In genomic region chr10:97618733-97619132, GRCh38 we compare ENCODE assay signal across 30 cellular contexts. TPM values are rescaled to one million over a fixed set of nuclear protein-coding genes. Genes with fewer than 3 reads are reported as not detected.
DNase-seq lines count a peak whose midpoint lies in the region; ATAC-seq, FAIRE-seq and TF ChIP-seq lines count a peak whose summit lies in the region.
"Had no signal": no experiment of that assay in that cellular context is flagged by ENCODE, and none has a peak within 500 bp of the region (broad histone marks: within the 10 kb centered on the region; RNA-seq: fewer than 3 reads in every experiment).

No MANE protein-coding gene starts in this region.

- ATAC-seq in GM23338 (no peak), K562 (no peak), HG03520 (IDR thresholded peaks at IDR 0.05; ENCODE audit: unreplicated experiment) (no peak), HG02798 (IDR thresholded peaks at IDR 0.05; ENCODE audit: poor library complexity, unreplicated experiment) (no peak)
- ATAC-seq: GM12878 had no signal

- DNase-seq in GM23338 (ENCODE audit: low spot score) (no peak), K562 (ENCODE audit: extremely low read depth in 1 of 4, low spot score in 3 of 4) (no peak), spleen (peak; percentile 12), NCI-H748 (lab: John Stamatoyannopoulos, UW; ENCODE audit: unreplicated experiment) (no peak)
- DNase-seq: 8988T; ACHN; BE2C; C1 segment of cervical spinal cord; CD4-positive, alpha-beta memory T cell; CD4-positive, CD25-positive, alpha-beta regulatory T cell; CD8-positive, alpha-beta memory T cell; COR-L47; DMS 273 treated with DMSO at 0.1 percent for 48 hours; DMS153; DMS53; DMS79; DND-41; EL; GDM1 had no signal

- 79% methylated on average over 2 of the region's 4 CpGs for WGBS in K562 (ENCODE audit: insufficient coverage, low coverage, missing lambda C conversion rate)
- WGBS in spleen, 5 donors = 92 to 96% (median 94%) methylated on average over 4 of the region's 4 CpGs

- H3K4me2 ChIP-seq in GM23338 (no peak overlapping the region), K562 (ENCODE audit: insufficient read depth, low read length) (no peak overlapping the region)
- H3K4me2 ChIP-seq: BLaER1 had no signal

- H3K9me1 ChIP-seq in K562 (ENCODE audit: control insufficient read depth, insufficient read depth, low read length) = no peaks in the 10 kb centered on the region

- no peaks in the 10 kb centered on the region for H3K79me2 ChIP-seq in GM23338 (replicated peaks; ENCODE audit: insufficient read depth)
- no peaks in the 10 kb centered on the region for H3K79me2 ChIP-seq in K562 (ENCODE audit: control insufficient read depth, insufficient read depth, low read length)

- intact Hi-C loops in K562 (cut with micrococcal nuclease) (no loop called here), spleen (cut with DNase I; ENCODE audit: low total_unique reads) (no loop called here)

- H3K9me3 Mint-ChIP-seq in GM23338 = no peaks in the 10 kb centered on the region
- H3K9me3 Mint-ChIP-seq: CD4-positive, alpha-beta memory T cell; CD4-positive, CD25-positive, alpha-beta regulatory T cell; CD8-positive, alpha-beta memory T cell had no signal

- TF ChIP-seq RAD21 in K562 (CRISPR knock-in tag; conservative IDR thresholded peaks at IDR 0.05 in 1 of 2, IDR thresholded peaks at IDR 0.05 in 1 of 2) = no peak

- TF ChIP-seq CTCF in GM23338 (conservative IDR thresholded peaks at IDR 0.05; ENCODE audit: low read depth in 2 of 2) = no peak
- no peak for TF ChIP-seq CTCF in K562 (IDR thresholded peaks at IDR 0.05 in 2 of 3, conservative IDR thresholded peaks at IDR 0.05 in 1 of 3; ENCODE audit: insufficient read depth in 2 of 3, low read depth in 1 of 3, low read length in 3 of 3)
- TF ChIP-seq CTCF in spleen (IDR thresholded peaks at IDR 0.05 in 8 of 11, conservative IDR thresholded peaks at IDR 0.05 in 3 of 11) = no peak

- no peak for TF ChIP-seq EP300 in K562 (IDR thresholded peaks at IDR 0.05; ENCODE audit: low read length)

- H3K27me3 ChIP-seq in GM23338 (ENCODE audit: insufficient read depth) (no peaks in the 10 kb centered on the region), K562 (ENCODE audit: control insufficient read depth in 2 of 2, insufficient read depth in 2 of 2, low read length in 2 of 2) (no peaks in the 10 kb centered on the region), spleen (replicated peaks in 1 of 7) (no peaks in the 10 kb centered on the region)
- H3K27me3 ChIP-seq: BE2C, BLaER1 had no signal

- POLR2A ChIA-PET in K562 (lab: Yijun Ruan, JAX) = no interaction called here

- H3K9me3 ChIP-seq in K562 (replicated peaks; ENCODE audit: control insufficient read depth, insufficient read depth, low read depth, low read length) = no peaks in the 10 kb centered on the region
- no peaks in the 10 kb centered on the region for H3K9me3 ChIP-seq in spleen
- H3K9me3 ChIP-seq: BE2C, BLaER1 had no signal

- CTCF ChIA-PET in K562 (lab: Yijun Ruan, JAX; ENCODE audit: low intra/inter-chr PET ratio) = no interaction called here

- H3K4me1 ChIP-seq in GM23338 (ENCODE audit: insufficient read depth) = no peaks in the 10 kb centered on the region
- peaks cover 0 to 3% of the 10 kb centered on the region in 2 experiments; a peak in 1 of 5 replicates for H3K4me1 ChIP-seq in K562 (replicated peaks in 1 of 2; ENCODE audit: control insufficient read depth in 2 of 2, insufficient read depth in 2 of 2, low read length in 2 of 2)
- H3K4me1 ChIP-seq in spleen = no peaks in the 10 kb centered on the region
- H3K4me1 ChIP-seq: BE2C, BLaER1 had no signal

- in situ Hi-C loops in K562 (cut with MboI) = no loop called here

- H2AFZ ChIP-seq in GM23338 = no peak overlapping the region
- H2AFZ ChIP-seq in K562 (ENCODE audit: low read depth, low read length) = no peak overlapping the region

- H3K4me3 ChIP-seq in GM23338 (no peak overlapping the region), K562 (no peak overlapping the region), spleen (no peak overlapping the region)
- H3K4me3 ChIP-seq: BLaER1, GM12878 had no signal

- TF ChIP-seq POLR2A in K562 (conservative IDR thresholded peaks at IDR 0.05) = no peak
- TF ChIP-seq POLR2A in spleen (IDR thresholded peaks at IDR 0.05) = no peak

- H3K4me3 Mint-ChIP-seq in GM23338 = no peak overlapping the region
- H3K4me3 Mint-ChIP-seq: CD14-positive monocyte; CD4-positive, alpha-beta memory T cell; CD4-positive, CD25-positive, alpha-beta regulatory T cell; CD8-positive, alpha-beta memory T cell had no signal

- FAIRE-seq in K562 (lab: Jason Lieb, UNC) = no peak
- FAIRE-seq: A204.1, GM12878, GM12892, GM18507 had no signal

- H3F3A ChIP-seq in GM23338 (replicated peaks; ENCODE audit: low read depth) = no peaks in the 10 kb centered on the region

- peaks cover 3% of the 10 kb centered on the region for H4K20me1 ChIP-seq in GM23338 (replicated peaks; ENCODE audit: insufficient read depth)
- H4K20me1 ChIP-seq in K562 (replicated peaks; ENCODE audit: control insufficient read depth, insufficient read depth, low read length) = no peaks in the 10 kb centered on the region
- H4K20me1 ChIP-seq: BLaER1 had no signal

- H3K4me1 Mint-ChIP-seq in GM23338 = no peaks in the 10 kb centered on the region
- H3K4me1 Mint-ChIP-seq: CD14-positive monocyte; CD4-positive, alpha-beta memory T cell; CD4-positive, CD25-positive, alpha-beta regulatory T cell; CD8-positive, alpha-beta memory T cell had no signal

- BruUV-seq in K562 (replicated peaks; lab: Mats Ljungman, UMichigan) = no TSS peak

- 0 out of 2 replicates have a peak overlapping the region, but pooled peaks have one; percentile 19 for H3K27ac ChIP-seq in GM23338 (ENCODE audit: low read depth)
- H3K27ac ChIP-seq in K562 (ENCODE audit: extremely low read depth, low read depth, low read length) = no peak overlapping the region
- no peak overlapping the region for H3K27ac ChIP-seq in spleen
- H3K27ac ChIP-seq: BLaER1 had no signal

- no peaks in the 10 kb centered on the region for H3K9me2 ChIP-seq in GM23338 (ENCODE audit: insufficient read depth)

- H3K9ac ChIP-seq in K562 (ENCODE audit: insufficient read depth in 1 of 2, low read depth in 2 of 2, low read length in 2 of 2) = no peak overlapping the region
- H3K9ac ChIP-seq: BLaER1 had no signal

- peaks cover 2% of the 10 kb centered on the region for H3K27me3 Mint-ChIP-seq in GM23338 (ENCODE audit: insufficient read depth, low read depth, poor library complexity)
- H3K27me3 Mint-ChIP-seq: CD4-positive, alpha-beta memory T cell; CD4-positive, CD25-positive, alpha-beta regulatory T cell; CD8-positive, alpha-beta memory T cell had no signal

- H3K36me3 ChIP-seq in GM23338 (ENCODE audit: insufficient read depth) (no peaks in the 10 kb centered on the region), K562 (ENCODE audit: control insufficient read depth, insufficient read depth, low read length) (no peaks in the 10 kb centered on the region; the same call in 2 of the 3 replicates), spleen (no peaks in the 10 kb centered on the region)
- H3K36me3 ChIP-seq: BE2C, BLaER1 had no signal

- H3K27ac Mint-ChIP-seq in GM23338 = no peak overlapping the region
- H3K27ac Mint-ChIP-seq: CD4-positive, alpha-beta memory T cell; CD4-positive, CD25-positive, alpha-beta regulatory T cell had no signal

- no peaks in the 10 kb centered on the region for H3K36me3 Mint-ChIP-seq in GM23338 (ENCODE audit: low read depth)
- H3K36me3 Mint-ChIP-seq: CD14-positive monocyte; CD4-positive, alpha-beta memory T cell; CD8-positive, alpha-beta memory T cell had no signal

RNA-seq across cellular contexts. Expression of gene MORN4, which starts 14.6 kb away (rescaled TPM):
- 9.0 and 17.6 TPM in 2 replicates for total RNA-seq in GM23338 (2014; rRNA removed; shearing (Covaris generic))
- polyA plus RNA-seq in GM23338 (2016; fragmentation: Nextera tagmentation; extraction: Ambion mirVana) (49.5 and 50.0 TPM in 2 replicates), K562 (2011; rRNA removed) (23.9 and 27.6 TPM in 2 replicates), K562 (2014; fragmentation: Illumina TruSeq; extraction: Trizol) (14.7 and 19.3 TPM in 2 replicates), K562 (2014; fragmentation: Nextera tagmentation; extraction: Ambion mirVana) (10 to 100 TPM; 10.4 to 11.7 TPM), K562 (2014; rRNA removed) (18.3 and 28.1 TPM in 2 replicates), spleen (1 to 10 TPM; 2.0 to 2.8 (median 2.6) TPM)
- 12.5 and 13.3 TPM in 2 replicates for total RNA-seq in K562 (2011; cell fraction: chromatin; rRNA removed; ENCODE audit: low replicate concordance)
- total RNA-seq in K562 (2011; cell fraction: nucleolus; rRNA removed) = 9.8 and 11.2 TPM in 2 replicates
- 12.8 and 17.4 TPM in 2 replicates for total RNA-seq in K562 (2011; cell fraction: nucleoplasm; rRNA removed)
- total RNA-seq in K562 (2014; rRNA removed) (8.8 and 10.9 TPM in 2 replicates), K562 (2014; rRNA removed; fragmentation: Illumina TruSeq; extraction: Trizol) (10.7 and 11.0 TPM in 2 replicates), K562 (2015; rRNA removed; fragmentation: Illumina TruSeq; extraction: Trizol) (7.1 and 8.3 TPM in 2 replicates), K562 (2021) (11.4 and 12.1 TPM in 2 replicates), spleen (1 to 10 TPM; 1.6 to 5.0 (median 2.8) TPM)
- 18.1 and 28.7 TPM in 2 replicates for polyA plus RNA-seq in K562 (2011; cell fraction: cytosol; rRNA removed)
- 11.7 and 17.4 TPM in 2 replicates for polyA plus RNA-seq in K562 (2011; cell fraction: nucleus; rRNA removed)
- polyA plus RNA-seq in K562 (2012) = 13.1 and 15.7 TPM in 2 replicates
- polyA minus RNA-seq in K562 (2011; rRNA and poly(A)+ RNA removed) = 8.1 and 10.0 TPM in 2 replicates
- 3.1 and 4.8 TPM in 2 replicates for polyA minus RNA-seq in K562 (2011; cell fraction: cytosol; rRNA and poly(A)+ RNA removed)
- polyA minus RNA-seq in K562 (2011; cell fraction: nucleus; rRNA and poly(A)+ RNA removed) = 1.9 and 3.0 TPM in 2 replicates
- polyA plus RNA-seq: CD14-positive monocyte had no signal

RNA-seq across cellular contexts. Expression of gene PI4K2A, which starts 21.7 kb away (rescaled TPM):
- total RNA-seq in GM23338 (2014; rRNA removed; shearing (Covaris generic)) = 23.3 and 29.2 TPM in 2 replicates
- 8.1 and 8.6 TPM in 2 replicates for polyA plus RNA-seq in GM23338 (2016; fragmentation: Nextera tagmentation; extraction: Ambion mirVana)
- 13.6 and 25.0 TPM in 2 replicates for total RNA-seq in K562 (2011; cell fraction: chromatin; rRNA removed; ENCODE audit: low replicate concordance)
- total RNA-seq in K562 (2011; cell fraction: nucleolus; rRNA removed) = 15.9 and 17.7 TPM in 2 replicates
- 19.7 and 21.3 TPM in 2 replicates for total RNA-seq in K562 (2011; cell fraction: nucleoplasm; rRNA removed)
- total RNA-seq in K562 (2014; rRNA removed) = 16.5 and 18.2 TPM in 2 replicates
- 11.1 and 11.3 TPM in 2 replicates for total RNA-seq in K562 (2014; rRNA removed; fragmentation: Illumina TruSeq; extraction: Trizol)
- total RNA-seq in K562 (2015; rRNA removed; fragmentation: Illumina TruSeq; extraction: Trizol) = 12.2 and 13.3 TPM in 2 replicates
- total RNA-seq in K562 (2021) = 18.6 and 20.1 TPM in 2 replicates
- 24.2 and 28.4 TPM in 2 replicates for polyA plus RNA-seq in K562 (2011; rRNA removed)
- 27.2 and 28.2 TPM in 2 replicates for polyA plus RNA-seq in K562 (2011; cell fraction: cytosol; rRNA removed)
- polyA plus RNA-seq in K562 (2011; cell fraction: nucleus; rRNA removed) = 18.6 and 20.6 TPM in 2 replicates
- 14.1 and 20.3 TPM in 2 replicates for polyA plus RNA-seq in K562 (2012)
- polyA plus RNA-seq in K562 (2014; fragmentation: Illumina TruSeq; extraction: Trizol) = 18.9 and 20.3 TPM in 2 replicates
- 1 to 10 TPM; 4.4 to 6.3 TPM for polyA plus RNA-seq in K562 (2014; fragmentation: Nextera tagmentation; extraction: Ambion mirVana)
- polyA plus RNA-seq in K562 (2014; rRNA removed) = 16.4 and 18.9 TPM in 2 replicates
- polyA minus RNA-seq in K562 (2011; rRNA and poly(A)+ RNA removed) = 17.1 and 20.2 TPM in 2 replicates
- 8.8 and 12.1 TPM in 2 replicates for polyA minus RNA-seq in K562 (2011; cell fraction: cytosol; rRNA and poly(A)+ RNA removed)
- polyA minus RNA-seq in K562 (2011; cell fraction: nucleus; rRNA and poly(A)+ RNA removed) = 5.9 and 7.6 TPM in 2 replicates
- 10 to 100 TPM; 19.1 to 28.7 (median 23.4) TPM for total RNA-seq in spleen
- polyA plus RNA-seq in spleen = 10 to 100 TPM in 1 of 3 donors, 1 to 10 TPM in 2; 7.1 to 14.3 (median 7.5) TPM

RNA-seq across cellular contexts. Expression of gene C10orf62, which starts 29.2 kb away (rescaled TPM):
- total RNA-seq in GM23338 (2014; rRNA removed; shearing (Covaris generic)) = not detected in 2 replicates
- polyA plus RNA-seq in GM23338 (2016; fragmentation: Nextera tagmentation; extraction: Ambion mirVana) (not detected in 2 replicates), K562 (2011; rRNA removed) (not detected in 2 replicates), K562 (2014; fragmentation: Illumina TruSeq; extraction: Trizol) (not detected in 2 replicates), K562 (2014; fragmentation: Nextera tagmentation; extraction: Ambion mirVana) (not detected), K562 (2014; rRNA removed) (not detected in 2 replicates), spleen (not detected)
- total RNA-seq in K562 (2011; cell fraction: chromatin; rRNA removed; ENCODE audit: low replicate concordance) = not detected in 2 replicates
- not detected in 2 replicates for total RNA-seq in K562 (2011; cell fraction: nucleolus; rRNA removed)
- not detected in 2 replicates for total RNA-seq in K562 (2011; cell fraction: nucleoplasm; rRNA removed)
- total RNA-seq in K562 (2014; rRNA removed) (not detected in 2 replicates), K562 (2014; rRNA removed; fragmentation: Illumina TruSeq; extraction: Trizol) (not detected in 2 replicates), K562 (2015; rRNA removed; fragmentation: Illumina TruSeq; extraction: Trizol) (not detected in 2 replicates), K562 (2021) (not detected in 2 replicates), spleen (not detected)
- not detected in 2 replicates for polyA plus RNA-seq in K562 (2011; cell fraction: cytosol; rRNA removed)
- not detected in 2 replicates for polyA plus RNA-seq in K562 (2011; cell fraction: nucleus; rRNA removed)
- polyA plus RNA-seq in K562 (2012) = not detected in 2 replicates
- not detected in 2 replicates for polyA minus RNA-seq in K562 (2011; rRNA and poly(A)+ RNA removed)
- not detected in 2 replicates for polyA minus RNA-seq in K562 (2011; cell fraction: cytosol; rRNA and poly(A)+ RNA removed)
- not detected in 2 replicates for polyA minus RNA-seq in K562 (2011; cell fraction: nucleus; rRNA and poly(A)+ RNA removed)
- total RNA-seq: A673; CD4-positive, alpha-beta memory T cell; CD4-positive, CD25-positive, alpha-beta regulatory T cell; CD8-positive, alpha-beta memory T cell; Daoy; GM12878 had no signal
- polyA plus RNA-seq: AG04450; CD14-positive monocyte; CD4-positive, alpha-beta memory T cell; CD4-positive, CD25-positive, alpha-beta regulatory T cell; CD8-positive, alpha-beta memory T cell; GM12878 had no signal

RNA-seq across cellular contexts. Expression of gene HOGA1, which starts 34.5 kb away (rescaled TPM):
- total RNA-seq in GM23338 (2014; rRNA removed; shearing (Covaris generic)) = not detected in 2 replicates
- polyA plus RNA-seq in GM23338 (2016; fragmentation: Nextera tagmentation; extraction: Ambion mirVana) (0.15 TPM in 1 of 2 replicates, not detected in the other), K562 (2011; rRNA removed) (not detected in 2 replicates), K562 (2014; fragmentation: Illumina TruSeq; extraction: Trizol) (not detected in 2 replicates), K562 (2014; fragmentation: Nextera tagmentation; extraction: Ambion mirVana) (not detected), K562 (2014; rRNA removed) (not detected in 2 replicates), spleen (under 1 TPM; 0.11 to 0.42 (median 0.15) TPM)
- not detected in 2 replicates for total RNA-seq in K562 (2011; cell fraction: chromatin; rRNA removed; ENCODE audit: low replicate concordance)
- total RNA-seq in K562 (2011; cell fraction: nucleolus; rRNA removed) = not detected in 2 replicates
- not detected in 2 replicates for total RNA-seq in K562 (2011; cell fraction: nucleoplasm; rRNA removed)
- total RNA-seq in K562 (2014; rRNA removed) (not detected in 2 replicates), K562 (2014; rRNA removed; fragmentation: Illumina TruSeq; extraction: Trizol) (not detected in 2 replicates), K562 (2015; rRNA removed; fragmentation: Illumina TruSeq; extraction: Trizol) (not detected in 2 replicates), K562 (2021) (not detected in 2 replicates), spleen (under 1 TPM in 2 of 7 donors, not detected in 5; 0.19 to 0.32 TPM)
- not detected in 2 replicates for polyA plus RNA-seq in K562 (2011; cell fraction: cytosol; rRNA removed)
- not detected in 2 replicates for polyA plus RNA-seq in K562 (2011; cell fraction: nucleus; rRNA removed)
- polyA plus RNA-seq in K562 (2012) = 0.03 TPM in 1 of 2 replicates, not detected in the other
- not detected in 2 replicates for polyA minus RNA-seq in K562 (2011; rRNA and poly(A)+ RNA removed)
- polyA minus RNA-seq in K562 (2011; cell fraction: cytosol; rRNA and poly(A)+ RNA removed) = not detected in 2 replicates
- not detected in 2 replicates for polyA minus RNA-seq in K562 (2011; cell fraction: nucleus; rRNA and poly(A)+ RNA removed)
- total RNA-seq: A673; CD4-positive, alpha-beta memory T cell; CD4-positive, CD25-positive, alpha-beta regulatory T cell; CD8-positive, alpha-beta memory T cell; Daoy; GM12878 had no signal
- polyA plus RNA-seq: CD14-positive monocyte; CD4-positive, alpha-beta memory T cell; CD4-positive, CD25-positive, alpha-beta regulatory T cell; CD8-positive, alpha-beta memory T cell had no signal

RNA-seq across cellular contexts. Expression of gene ANKRD2, which starts 46.2 kb away (rescaled TPM):
- total RNA-seq in GM23338 (2014; rRNA removed; shearing (Covaris generic)) = not detected in 2 replicates
- polyA plus RNA-seq in GM23338 (2016; fragmentation: Nextera tagmentation; extraction: Ambion mirVana) (not detected in 2 replicates), K562 (2011; rRNA removed) (not detected in 2 replicates), K562 (2014; fragmentation: Illumina TruSeq; extraction: Trizol) (not detected in 2 replicates), K562 (2014; fragmentation: Nextera tagmentation; extraction: Ambion mirVana) (not detected), K562 (2014; rRNA removed) (not detected in 2 replicates), spleen (under 1 TPM; 0.10 to 0.52 (median 0.18) TPM)
- total RNA-seq in K562 (2011; cell fraction: chromatin; rRNA removed; ENCODE audit: low replicate concordance) = not detected in 2 replicates
- total RNA-seq in K562 (2011; cell fraction: nucleolus; rRNA removed) = not detected in 2 replicates
- not detected in 2 replicates for total RNA-seq in K562 (2011; cell fraction: nucleoplasm; rRNA removed)
- total RNA-seq in K562 (2014; rRNA removed) (not detected in 2 replicates), K562 (2014; rRNA removed; fragmentation: Illumina TruSeq; extraction: Trizol) (not detected in 2 replicates), K562 (2015; rRNA removed; fragmentation: Illumina TruSeq; extraction: Trizol) (not detected in 2 replicates), K562 (2021) (not detected in 2 replicates), spleen (not detected)
- polyA plus RNA-seq in K562 (2011; cell fraction: cytosol; rRNA removed) = not detected in 2 replicates
- polyA plus RNA-seq in K562 (2011; cell fraction: nucleus; rRNA removed) = not detected in 2 replicates
- polyA plus RNA-seq in K562 (2012) = not detected in 2 replicates
- polyA minus RNA-seq in K562 (2011; rRNA and poly(A)+ RNA removed) = not detected in 2 replicates
- not detected in 2 replicates for polyA minus RNA-seq in K562 (2011; cell fraction: cytosol; rRNA and poly(A)+ RNA removed)
- not detected in 2 replicates for polyA minus RNA-seq in K562 (2011; cell fraction: nucleus; rRNA and poly(A)+ RNA removed)
- total RNA-seq: A673; CD4-positive, alpha-beta memory T cell; CD4-positive, CD25-positive, alpha-beta regulatory T cell; CD8-positive, alpha-beta memory T cell; Daoy had no signal
- polyA plus RNA-seq: CD14-positive monocyte; CD4-positive, alpha-beta memory T cell; CD4-positive, CD25-positive, alpha-beta regulatory T cell; CD8-positive, alpha-beta memory T cell had no signal
